In genomic region chr7:520503-521161, GRCh38 we compare ENCODE assay signal across 1 cellular context.
TF ChIP-seq lines count a peak whose summit lies in the region.

No MANE protein-coding gene starts in this region.

TF ChIP-seq in GM23338, 12 proteins besides CTCF, POLR2A, EP300 and RAD21 (continued from another document):
- TF ChIP-seq, protein P1, sequence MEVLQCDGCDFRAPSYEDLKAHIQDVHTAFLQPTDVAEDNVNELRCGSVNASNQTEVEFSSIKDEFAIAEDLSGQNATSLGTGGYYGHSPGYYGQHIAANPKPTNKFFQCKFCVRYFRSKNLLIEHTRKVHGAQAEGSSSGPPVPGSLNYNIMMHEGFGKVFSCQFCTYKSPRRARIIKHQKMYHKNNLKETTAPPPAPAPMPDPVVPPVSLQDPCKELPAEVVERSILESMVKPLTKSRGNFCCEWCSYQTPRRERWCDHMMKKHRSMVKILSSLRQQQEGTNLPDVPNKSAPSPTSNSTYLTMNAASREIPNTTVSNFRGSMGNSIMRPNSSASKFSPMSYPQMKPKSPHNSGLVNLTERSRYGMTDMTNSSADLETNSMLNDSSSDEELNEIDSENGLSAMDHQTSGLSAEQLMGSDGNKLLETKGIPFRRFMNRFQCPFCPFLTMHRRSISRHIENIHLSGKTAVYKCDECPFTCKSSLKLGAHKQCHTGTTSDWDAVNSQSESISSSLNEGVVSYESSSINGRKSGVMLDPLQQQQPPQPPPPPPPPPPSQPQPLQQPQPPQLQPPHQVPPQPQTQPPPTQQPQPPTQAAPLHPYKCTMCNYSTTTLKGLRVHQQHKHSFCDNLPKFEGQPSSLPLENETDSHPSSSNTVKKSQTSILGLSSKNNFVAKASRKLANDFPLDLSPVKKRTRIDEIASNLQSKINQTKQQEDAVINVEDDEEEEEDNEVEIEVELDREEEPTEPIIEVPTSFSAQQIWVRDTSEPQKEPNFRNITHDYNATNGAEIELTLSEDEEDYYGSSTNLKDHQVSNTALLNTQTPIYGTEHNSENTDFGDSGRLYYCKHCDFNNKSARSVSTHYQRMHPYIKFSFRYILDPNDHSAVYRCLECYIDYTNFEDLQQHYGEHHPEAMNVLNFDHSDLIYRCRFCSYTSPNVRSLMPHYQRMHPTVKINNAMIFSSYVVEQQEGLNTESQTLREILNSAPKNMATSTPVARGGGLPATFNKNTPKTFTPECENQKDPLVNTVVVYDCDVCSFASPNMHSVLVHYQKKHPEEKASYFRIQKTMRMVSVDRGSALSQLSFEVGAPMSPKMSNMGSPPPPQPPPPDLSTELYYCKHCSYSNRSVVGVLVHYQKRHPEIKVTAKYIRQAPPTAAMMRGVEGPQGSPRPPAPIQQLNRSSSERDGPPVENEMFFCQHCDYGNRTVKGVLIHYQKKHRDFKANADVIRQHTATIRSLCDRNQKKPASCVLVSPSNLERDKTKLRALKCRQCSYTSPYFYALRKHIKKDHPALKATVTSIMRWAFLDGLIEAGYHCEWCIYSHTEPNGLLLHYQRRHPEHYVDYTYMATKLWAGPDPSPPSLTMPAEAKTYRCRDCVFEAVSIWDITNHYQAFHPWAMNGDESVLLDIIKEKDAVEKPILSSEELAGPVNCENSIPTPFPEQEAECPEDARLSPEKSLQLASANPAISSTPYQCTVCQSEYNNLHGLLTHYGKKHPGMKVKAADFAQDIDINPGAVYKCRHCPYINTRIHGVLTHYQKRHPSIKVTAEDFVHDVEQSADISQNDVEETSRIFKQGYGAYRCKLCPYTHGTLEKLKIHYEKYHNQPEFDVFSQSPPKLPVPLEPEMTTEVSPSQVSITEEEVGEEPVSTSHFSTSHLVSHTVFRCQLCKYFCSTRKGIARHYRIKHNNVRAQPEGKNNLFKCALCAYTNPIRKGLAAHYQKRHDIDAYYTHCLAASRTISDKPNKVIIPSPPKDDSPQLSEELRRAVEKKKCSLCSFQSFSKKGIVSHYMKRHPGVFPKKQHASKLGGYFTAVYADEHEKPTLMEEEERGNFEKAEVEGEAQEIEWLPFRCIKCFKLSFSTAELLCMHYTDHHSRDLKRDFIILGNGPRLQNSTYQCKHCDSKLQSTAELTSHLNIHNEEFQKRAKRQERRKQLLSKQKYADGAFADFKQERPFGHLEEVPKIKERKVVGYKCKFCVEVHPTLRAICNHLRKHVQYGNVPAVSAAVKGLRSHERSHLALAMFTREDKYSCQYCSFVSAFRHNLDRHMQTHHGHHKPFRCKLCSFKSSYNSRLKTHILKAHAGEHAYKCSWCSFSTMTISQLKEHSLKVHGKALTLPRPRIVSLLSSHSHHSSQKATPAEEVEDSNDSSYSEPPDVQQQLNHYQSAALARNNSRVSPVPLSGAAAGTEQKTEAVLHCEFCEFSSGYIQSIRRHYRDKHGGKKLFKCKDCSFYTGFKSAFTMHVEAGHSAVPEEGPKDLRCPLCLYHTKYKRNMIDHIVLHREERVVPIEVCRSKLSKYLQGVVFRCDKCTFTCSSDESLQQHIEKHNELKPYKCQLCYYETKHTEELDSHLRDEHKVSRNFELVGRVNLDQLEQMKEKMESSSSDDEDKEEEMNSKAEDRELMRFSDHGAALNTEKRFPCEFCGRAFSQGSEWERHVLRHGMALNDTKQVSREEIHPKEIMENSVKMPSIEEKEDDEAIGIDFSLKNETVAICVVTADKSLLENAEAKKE (CRISPR knock-in tag; IDR thresholded peaks at IDR 0.05), result no peak
- TF ChIP-seq CREB1 (CRISPR knock-in tag; IDR thresholded peaks at IDR 0.05; ENCODE audit: low read depth), result no peak
- no peak for TF ChIP-seq JUNB (IDR thresholded peaks at IDR 0.05; ENCODE audit: unreplicated experiment)
- TF ChIP-seq STAT1 (IDR thresholded peaks at IDR 0.05; ENCODE audit: unreplicated experiment), result no peak
- no peak for TF ChIP-seq NANOG (IDR thresholded peaks at IDR 0.05; ENCODE audit: borderline replicate concordance)
- no peak for TF ChIP-seq ZNF114 (CRISPR knock-in tag; IDR thresholded peaks at IDR 0.05)
- no peak for TF ChIP-seq EZH2phosphoT487 (IDR thresholded peaks at IDR 0.05; ENCODE audit: unreplicated experiment)
- TF ChIP-seq ETS1 (IDR thresholded peaks at IDR 0.05), result no peak
- TF ChIP-seq, protein P2, sequence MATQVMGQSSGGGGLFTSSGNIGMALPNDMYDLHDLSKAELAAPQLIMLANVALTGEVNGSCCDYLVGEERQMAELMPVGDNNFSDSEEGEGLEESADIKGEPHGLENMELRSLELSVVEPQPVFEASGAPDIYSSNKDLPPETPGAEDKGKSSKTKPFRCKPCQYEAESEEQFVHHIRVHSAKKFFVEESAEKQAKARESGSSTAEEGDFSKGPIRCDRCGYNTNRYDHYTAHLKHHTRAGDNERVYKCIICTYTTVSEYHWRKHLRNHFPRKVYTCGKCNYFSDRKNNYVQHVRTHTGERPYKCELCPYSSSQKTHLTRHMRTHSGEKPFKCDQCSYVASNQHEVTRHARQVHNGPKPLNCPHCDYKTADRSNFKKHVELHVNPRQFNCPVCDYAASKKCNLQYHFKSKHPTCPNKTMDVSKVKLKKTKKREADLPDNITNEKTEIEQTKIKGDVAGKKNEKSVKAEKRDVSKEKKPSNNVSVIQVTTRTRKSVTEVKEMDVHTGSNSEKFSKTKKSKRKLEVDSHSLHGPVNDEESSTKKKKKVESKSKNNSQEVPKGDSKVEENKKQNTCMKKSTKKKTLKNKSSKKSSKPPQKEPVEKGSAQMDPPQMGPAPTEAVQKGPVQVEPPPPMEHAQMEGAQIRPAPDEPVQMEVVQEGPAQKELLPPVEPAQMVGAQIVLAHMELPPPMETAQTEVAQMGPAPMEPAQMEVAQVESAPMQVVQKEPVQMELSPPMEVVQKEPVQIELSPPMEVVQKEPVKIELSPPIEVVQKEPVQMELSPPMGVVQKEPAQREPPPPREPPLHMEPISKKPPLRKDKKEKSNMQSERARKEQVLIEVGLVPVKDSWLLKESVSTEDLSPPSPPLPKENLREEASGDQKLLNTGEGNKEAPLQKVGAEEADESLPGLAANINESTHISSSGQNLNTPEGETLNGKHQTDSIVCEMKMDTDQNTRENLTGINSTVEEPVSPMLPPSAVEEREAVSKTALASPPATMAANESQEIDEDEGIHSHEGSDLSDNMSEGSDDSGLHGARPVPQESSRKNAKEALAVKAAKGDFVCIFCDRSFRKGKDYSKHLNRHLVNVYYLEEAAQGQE (IDR thresholded peaks at IDR 0.05; ENCODE audit: unreplicated experiment), result no peak
- TF ChIP-seq EZH2 (IDR thresholded peaks at IDR 0.05; ENCODE audit: low read depth, unreplicated experiment), result no peak
